ENCODE assay signal across 7 cellular contexts in the genomic region with DNA sequence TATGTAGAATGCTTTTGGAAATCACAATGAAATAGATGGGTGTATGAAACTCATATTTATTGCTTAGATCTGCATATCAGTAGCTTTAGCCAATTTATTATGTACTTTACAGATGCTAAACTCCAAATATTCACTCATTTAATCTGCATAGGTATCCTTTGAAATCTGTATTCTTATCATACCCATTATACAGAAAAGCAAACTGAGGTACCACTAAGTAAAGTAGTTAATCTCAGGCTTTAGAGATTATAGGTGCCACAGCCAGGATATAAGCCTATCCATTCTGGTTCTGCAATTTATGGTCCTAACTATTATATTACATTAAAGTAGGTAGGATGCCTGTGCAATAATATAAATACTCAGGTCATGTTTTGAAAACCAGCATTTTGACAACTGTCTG.
"Had no signal": no experiment of that assay in that cellular context is flagged by ENCODE, and none has a peak within 500 bp of the region (broad histone marks: within the 10 kb centered on the region; RNA-seq: fewer than 3 reads in every experiment).

No MANE protein-coding gene starts in this region.

- H3K4me3 ChIP-seq: GM12878 had no signal

- DNase-seq: GDM1, GF-D8 had no signal

- FAIRE-seq: GM12878, GM12891, GM12892, GM18507, GM19239 had no signal

- ATAC-seq: GM12878 had no signal
